In the genomic region with DNA sequence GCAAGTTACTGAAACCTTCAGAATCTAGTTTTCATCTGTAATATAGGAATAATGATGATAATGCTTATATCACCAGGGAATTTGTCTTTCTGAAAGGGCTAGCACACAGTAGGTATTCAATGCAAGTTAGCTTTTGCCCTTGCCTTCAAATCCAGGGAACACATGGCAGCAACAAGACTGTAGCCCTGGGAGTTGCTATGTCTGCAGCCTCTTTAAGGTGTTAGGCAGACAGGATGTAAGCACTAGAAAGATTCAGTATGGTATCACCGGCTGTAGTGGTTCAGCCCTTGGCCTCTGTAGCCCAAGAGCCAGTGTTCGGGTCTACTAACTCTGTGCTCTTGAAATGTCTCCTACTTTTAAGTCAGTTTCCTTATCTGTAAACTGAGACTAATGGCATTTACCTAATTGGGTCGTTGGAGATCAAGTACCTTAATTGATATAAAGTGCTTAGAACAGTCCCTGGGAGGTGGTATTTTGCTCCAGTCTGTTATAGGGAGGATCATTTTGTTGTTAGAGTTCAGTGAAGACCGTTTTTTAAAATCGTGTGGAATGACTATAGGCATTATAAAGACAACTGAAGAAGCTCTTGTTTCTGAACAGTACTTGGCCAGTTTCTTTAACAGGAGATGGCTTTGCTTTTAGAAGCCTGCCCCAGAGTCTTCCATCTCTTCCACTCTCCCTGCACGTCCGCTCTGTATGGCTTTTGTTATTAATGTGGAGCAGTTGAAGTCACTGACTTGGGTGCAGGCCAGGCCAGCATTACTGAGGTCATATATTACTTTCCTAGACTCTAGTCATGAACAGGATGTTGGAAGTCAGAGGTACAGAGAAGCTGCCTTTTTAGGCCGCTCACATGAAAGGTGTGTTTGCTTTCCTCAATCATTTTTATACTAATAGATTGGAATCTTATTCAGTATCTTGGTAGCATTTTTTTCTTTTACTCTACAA, we compare ENCODE assay signal across 8 cellular contexts. TPM values are rescaled to one million over a fixed set of nuclear protein-coding genes. Genes with fewer than 3 reads are reported as not detected.
DNase-seq lines count a peak whose midpoint lies in the region; ATAC-seq and TF ChIP-seq lines count a peak whose summit lies in the region.

No MANE protein-coding gene starts in this region.

- H3K79me2 ChIP-seq in GM23338 (replicated peaks; ENCODE audit: insufficient read depth) = peaks cover 71% of the 10 kb centered on the region

- no peaks in the 10 kb centered on the region for H4K20me1 ChIP-seq in GM23338 (replicated peaks; ENCODE audit: insufficient read depth)

- no peaks in the 10 kb centered on the region for H3K36me3 ChIP-seq in GM23338 (ENCODE audit: insufficient read depth)

- H3K4me3 Mint-ChIP-seq in GM23338 = no peak overlapping the region; the same call in 2 of the 3 replicates

- no peaks in the 10 kb centered on the region for H3K9me3 Mint-ChIP-seq in GM23338

- H3K36me3 Mint-ChIP-seq in GM23338 (ENCODE audit: low read depth) = no peaks in the 10 kb centered on the region

- no peak overlapping the region for H2AFZ ChIP-seq in GM23338

- no peaks in the 10 kb centered on the region for H3K9me2 ChIP-seq in GM23338 (ENCODE audit: insufficient read depth)

- no peaks in the 10 kb centered on the region for H3F3A ChIP-seq in GM23338 (replicated peaks; ENCODE audit: low read depth)

- peaks cover 62% of the 10 kb centered on the region for H3K4me1 ChIP-seq in GM23338 (ENCODE audit: insufficient read depth)

- no peak overlapping the region; the same call in 1 of the 2 replicates for H3K27ac Mint-ChIP-seq in GM23338

- peak; percentile 76 for DNase-seq in DMS153 (lab: John Stamatoyannopoulos, UW)
- peak; percentile 31 for DNase-seq in GM23338 (ENCODE audit: low spot score)
- peak; percentile 77 for DNase-seq in NCI-H82 (lab: John Stamatoyannopoulos, UW)
- DNase-seq in fibroblast of mammary gland (ENCODE audit: low read depth) = peak; percentile 90
- no peak for DNase-seq in omental fat pad (ENCODE audit: low spot score)
- no peak for DNase-seq in stimulated activated CD8-positive, alpha-beta memory T cell treated with anti-CD3 and anti-CD28 coated beads, Interleukin-4, amount 100 ng/mL, for 48 hours
- no peak for DNase-seq in OCI-M2 (lab: John Stamatoyannopoulos, UW; ENCODE audit: unreplicated experiment)

- peak overlapping the region; percentile 65; the same call in 1 of the 2 replicates for H3K27ac ChIP-seq in GM23338 (ENCODE audit: low read depth)

- H3K4me3 ChIP-seq in GM23338 (no peak overlapping the region), fibroblast of mammary gland (ENCODE audit: control insufficient read depth, low read depth, low read length) (no peak overlapping the region)

- H3K4me1 Mint-ChIP-seq in GM23338 = peaks cover 60% of the 10 kb centered on the region

- no peak for TF ChIP-seq CTCF in GM23338 (conservative IDR thresholded peaks at IDR 0.05; ENCODE audit: low read depth in 2 of 2)
- TF ChIP-seq CTCF in fibroblast of mammary gland (conservative IDR thresholded peaks at IDR 0.05; ENCODE audit: control insufficient read depth, insufficient read depth, low read depth, low read length) = no peak
- TF ChIP-seq CTCF in omental fat pad (IDR thresholded peaks at IDR 0.05) = no peak

- peak overlapping the region; percentile 39 for H3K4me2 ChIP-seq in GM23338

- peak; percentile 67 for ATAC-seq in GM23338
- ATAC-seq in omental fat pad (ENCODE audit: low FRiP score) = peak; percentile 69
- ATAC-seq in HG03095 (IDR thresholded peaks at IDR 0.05; ENCODE audit: unreplicated experiment) = no peak

- no peaks in the 10 kb centered on the region for H3K27me3 ChIP-seq in GM23338 (ENCODE audit: insufficient read depth)

- H3K27me3 Mint-ChIP-seq in GM23338 (ENCODE audit: insufficient read depth, low read depth, poor library complexity) = peaks cover 4% of the 10 kb centered on the region

TF ChIP-seq in GM23338, 12 proteins besides CTCF, POLR2A, EP300 and RAD21 (continues in another document):
- TF ChIP-seq ZNF331 (CRISPR knock-in tag; IDR thresholded peaks at IDR 0.05; ENCODE audit: low read depth) = no peak
- no peak for TF ChIP-seq EZH2 (IDR thresholded peaks at IDR 0.05; ENCODE audit: low read depth, unreplicated experiment)
- TF ChIP-seq, protein P1, sequence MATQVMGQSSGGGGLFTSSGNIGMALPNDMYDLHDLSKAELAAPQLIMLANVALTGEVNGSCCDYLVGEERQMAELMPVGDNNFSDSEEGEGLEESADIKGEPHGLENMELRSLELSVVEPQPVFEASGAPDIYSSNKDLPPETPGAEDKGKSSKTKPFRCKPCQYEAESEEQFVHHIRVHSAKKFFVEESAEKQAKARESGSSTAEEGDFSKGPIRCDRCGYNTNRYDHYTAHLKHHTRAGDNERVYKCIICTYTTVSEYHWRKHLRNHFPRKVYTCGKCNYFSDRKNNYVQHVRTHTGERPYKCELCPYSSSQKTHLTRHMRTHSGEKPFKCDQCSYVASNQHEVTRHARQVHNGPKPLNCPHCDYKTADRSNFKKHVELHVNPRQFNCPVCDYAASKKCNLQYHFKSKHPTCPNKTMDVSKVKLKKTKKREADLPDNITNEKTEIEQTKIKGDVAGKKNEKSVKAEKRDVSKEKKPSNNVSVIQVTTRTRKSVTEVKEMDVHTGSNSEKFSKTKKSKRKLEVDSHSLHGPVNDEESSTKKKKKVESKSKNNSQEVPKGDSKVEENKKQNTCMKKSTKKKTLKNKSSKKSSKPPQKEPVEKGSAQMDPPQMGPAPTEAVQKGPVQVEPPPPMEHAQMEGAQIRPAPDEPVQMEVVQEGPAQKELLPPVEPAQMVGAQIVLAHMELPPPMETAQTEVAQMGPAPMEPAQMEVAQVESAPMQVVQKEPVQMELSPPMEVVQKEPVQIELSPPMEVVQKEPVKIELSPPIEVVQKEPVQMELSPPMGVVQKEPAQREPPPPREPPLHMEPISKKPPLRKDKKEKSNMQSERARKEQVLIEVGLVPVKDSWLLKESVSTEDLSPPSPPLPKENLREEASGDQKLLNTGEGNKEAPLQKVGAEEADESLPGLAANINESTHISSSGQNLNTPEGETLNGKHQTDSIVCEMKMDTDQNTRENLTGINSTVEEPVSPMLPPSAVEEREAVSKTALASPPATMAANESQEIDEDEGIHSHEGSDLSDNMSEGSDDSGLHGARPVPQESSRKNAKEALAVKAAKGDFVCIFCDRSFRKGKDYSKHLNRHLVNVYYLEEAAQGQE (IDR thresholded peaks at IDR 0.05; ENCODE audit: unreplicated experiment) = no peak
- no peak for TF ChIP-seq NANOG (IDR thresholded peaks at IDR 0.05; ENCODE audit: borderline replicate concordance)
- no peak for TF ChIP-seq JUNB (IDR thresholded peaks at IDR 0.05; ENCODE audit: unreplicated experiment)
- no peak for TF ChIP-seq POLR2AphosphoS5 (IDR thresholded peaks at IDR 0.05; ENCODE audit: low read depth)
- no peak for TF ChIP-seq STAT1 (IDR thresholded peaks at IDR 0.05; ENCODE audit: unreplicated experiment)
- no peak for TF ChIP-seq CREB1 (CRISPR knock-in tag; IDR thresholded peaks at IDR 0.05; ENCODE audit: low read depth)

RNA-seq across cellular contexts. Expression of a gene that starts 44.8 kb away (rescaled TPM):
- total RNA-seq in GM23338 (2014; rRNA removed; shearing (Covaris generic)) = 18.4 and 32.6 TPM in 2 replicates
- 3.6 and 4.0 TPM in 2 replicates for polyA plus RNA-seq in GM23338 (2016; fragmentation: Nextera tagmentation; extraction: Ambion mirVana)
- 10 to 100 TPM in 3 of 4 donors, 1 to 10 TPM in 1; 9.4 to 32.2 (median 29.4) TPM for total RNA-seq in omental fat pad

Comparison
In these comparisons a context has a peak if more than half of its experiments do, and no peak if none do; other contexts are left out.
1. DNase-seq: peak in DMS153 (single experiment), GM23338 (single experiment), NCI-H82 (single experiment) and fibroblast of mammary gland (single experiment); none in omental fat pad (single experiment), stimulated activated CD8-positive, alpha-beta memory T cell treated with anti-CD3 and anti-CD28 coated beads, Interleukin-4, amount 100 ng/mL, for 48 hours (single experiment) and OCI-M2 (single experiment).